Comparison of ENCODE assay signal across 31 cellular contexts in the genomic region with DNA sequence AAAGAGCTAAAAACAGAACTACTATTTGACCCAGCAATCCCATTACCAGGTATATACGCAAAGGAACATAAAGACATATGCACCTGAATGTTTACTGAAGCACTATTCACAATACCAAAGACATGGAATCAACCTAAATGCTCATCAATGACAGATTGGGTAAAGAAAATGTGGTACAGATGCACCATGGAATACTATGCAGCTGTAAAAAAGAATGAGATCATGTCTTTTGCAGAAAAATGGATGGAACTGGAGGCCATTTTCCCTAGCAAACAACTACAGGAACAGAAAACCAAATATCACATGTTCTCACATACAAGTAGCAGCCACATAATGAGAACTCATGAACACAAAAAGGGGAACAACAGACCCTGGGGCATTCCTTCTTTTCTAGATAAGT.
"Had no signal": no experiment of that assay in that cellular context is flagged by ENCODE, and none has a peak within 500 bp of the region (broad histone marks: within the 10 kb centered on the region; RNA-seq: fewer than 3 reads in every experiment).

No MANE protein-coding gene starts in this region.

- ATAC-seq: natural killer cell; psoas muscle; right cardiac atrium; sciatic nerve; stimulated activated memory B cell treated with anti-CD40 and anti-IgM and Interleukin-4, amounts not matched to agents 10 μg/mL and 1 μg/mL and 100 μg/mL, for 72 hours; stimulated activated naive CD8-positive, alpha-beta T cell treated with anti-CD3 and anti-CD28 coated beads, Interleukin-15, amount 100 ng/mL, for 72 hours; stimulated activated naive CD8-positive, alpha-beta T cell treated with anti-CD3 and anti-CD28 coated beads, Interleukin-15, Interleukin-2, amounts not matched to agents 100 U/mL and 50 U/mL, for 24 hours; upper lobe of right lung had no signal

- DNase-seq: natural killer cell; occipital lobe; ovary; posterior cingulate gyrus; psoas muscle; right cardiac atrium; spleen; stimulated activated CD4-positive, alpha-beta T cell treated with anti-CD3 and anti-CD28 coated beads, Interleukin-12 subunit alpha, Interleukin-12 subunit beta, amount 100 ng/mL, for 4 hours; stimulated activated CD4-positive, alpha-beta T cell treated with anti-CD3 and anti-CD28 coated beads, Interleukin-1b, Interleukin-23, amount 100 ng/mL, for 48 hours; stimulated activated CD4-positive, alpha-beta T cell treated with anti-CD3 and anti-CD28 coated beads, Interleukin-4, amount 100 ng/mL, for 1 hour; stimulated activated CD4-positive, alpha-beta T cell treated with anti-CD3 and anti-CD28 coated beads, Interleukin-4, amount 100 ng/mL, for 4 hours; stimulated activated CD8-positive, alpha-beta memory T cell treated with anti-CD3 and anti-CD28 coated beads, Interleukin-4, amount 100 ng/mL, for 48 hours; stimulated activated naive CD4-positive, alpha-beta T cell; stimulated activated naive CD8-positive, alpha-beta T cell treated with anti-CD3 and anti-CD28 coated beads, Interleukin-15, amount 100 ng/mL, for 72 hours; stimulated activated naive CD8-positive, alpha-beta T cell treated with anti-CD3 and anti-CD28 coated beads, Interleukin-15, Interleukin-2, amounts not matched to agents 100 U/mL and 50 U/mL, for 24 hours; substantia nigra; testis; tibial artery; transverse colon; upper lobe of right lung; uterus had no signal

- H3K9me3 Mint-ChIP-seq: natural killer cell; nephron; neural progenitor cell; stimulated activated naive CD8-positive, alpha-beta T cell treated with anti-CD3 and anti-CD28 coated beads, Interleukin-15, amount 100 ng/mL, for 72 hours; type B pancreatic cell had no signal

- H2AFZ ChIP-seq: neural progenitor cell, parathyroid adenoma had no signal

- H3K4me1 ChIP-seq: neural progenitor cell, parathyroid adenoma, psoas muscle, suprapubic skin, testis, transverse colon, uterus had no signal

- H3K4me2 ChIP-seq: neural progenitor cell, smooth muscle cell had no signal

- H3K79me2 ChIP-seq: parathyroid adenoma had no signal

- H3K27ac Mint-ChIP-seq: natural killer cell; nephron; neural progenitor cell; progenitor cell of endocrine pancreas; stimulated activated memory B cell treated with anti-CD40 and anti-IgM and Interleukin-4, amounts not matched to agents 10 μg/mL and 1 μg/mL and 100 μg/mL, for 72 hours; stimulated activated naive CD8-positive, alpha-beta T cell treated with anti-CD3 and anti-CD28 coated beads, Interleukin-15, amount 100 ng/mL, for 72 hours; type B pancreatic cell had no signal

- H3K9me3 ChIP-seq: ovary, psoas muscle, suprapubic skin, testis, tibial artery, transverse colon, upper lobe of right lung, uterus had no signal

- H3K4me3 Mint-ChIP-seq: natural killer cell; nephron; neural progenitor cell; stimulated activated memory B cell treated with anti-CD40 and anti-IgM and Interleukin-4, amounts not matched to agents 10 μg/mL and 1 μg/mL and 100 μg/mL, for 72 hours; stimulated activated naive CD8-positive, alpha-beta T cell treated with anti-CD3 and anti-CD28 coated beads, Interleukin-15, amount 100 ng/mL, for 72 hours; type B pancreatic cell had no signal

- H3K4me3 ChIP-seq: neural progenitor cell, ovary, psoas muscle, skin epidermis, smooth muscle cell, spleen, suprapubic skin, testis, tibial artery, transverse colon, upper lobe of right lung, uterus had no signal

- H3K4me1 Mint-ChIP-seq: natural killer cell; nephron; neural progenitor cell; stimulated activated memory B cell treated with anti-CD40 and anti-IgM and Interleukin-4, amounts not matched to agents 10 μg/mL and 1 μg/mL and 100 μg/mL, for 72 hours; stimulated activated naive CD8-positive, alpha-beta T cell treated with anti-CD3 and anti-CD28 coated beads, Interleukin-15, amount 100 ng/mL, for 72 hours had no signal

- H3K27me3 ChIP-seq: neural progenitor cell, ovary, spleen, suprapubic skin, testis, tibial artery, transverse colon, upper lobe of right lung, uterus had no signal

- H3K9ac ChIP-seq: neural progenitor cell, parathyroid adenoma had no signal

- H3K27ac ChIP-seq: neural progenitor cell, ovary, parathyroid adenoma, psoas muscle, skin epidermis, spleen, suprapubic skin, testis, tibial artery, transverse colon, upper lobe of right lung, uterus had no signal

- H3K36me3 ChIP-seq: neural progenitor cell, ovary, uterus had no signal

- H3K27me3 Mint-ChIP-seq: progenitor cell of endocrine pancreas; stimulated activated memory B cell treated with anti-CD40 and anti-IgM and Interleukin-4, amounts not matched to agents 10 μg/mL and 1 μg/mL and 100 μg/mL, for 72 hours; stimulated activated naive CD8-positive, alpha-beta T cell treated with anti-CD3 and anti-CD28 coated beads, Interleukin-15, amount 100 ng/mL, for 72 hours; type B pancreatic cell had no signal
